Comparison of ENCODE assay signal across 1 cellular context in the genomic region with DNA sequence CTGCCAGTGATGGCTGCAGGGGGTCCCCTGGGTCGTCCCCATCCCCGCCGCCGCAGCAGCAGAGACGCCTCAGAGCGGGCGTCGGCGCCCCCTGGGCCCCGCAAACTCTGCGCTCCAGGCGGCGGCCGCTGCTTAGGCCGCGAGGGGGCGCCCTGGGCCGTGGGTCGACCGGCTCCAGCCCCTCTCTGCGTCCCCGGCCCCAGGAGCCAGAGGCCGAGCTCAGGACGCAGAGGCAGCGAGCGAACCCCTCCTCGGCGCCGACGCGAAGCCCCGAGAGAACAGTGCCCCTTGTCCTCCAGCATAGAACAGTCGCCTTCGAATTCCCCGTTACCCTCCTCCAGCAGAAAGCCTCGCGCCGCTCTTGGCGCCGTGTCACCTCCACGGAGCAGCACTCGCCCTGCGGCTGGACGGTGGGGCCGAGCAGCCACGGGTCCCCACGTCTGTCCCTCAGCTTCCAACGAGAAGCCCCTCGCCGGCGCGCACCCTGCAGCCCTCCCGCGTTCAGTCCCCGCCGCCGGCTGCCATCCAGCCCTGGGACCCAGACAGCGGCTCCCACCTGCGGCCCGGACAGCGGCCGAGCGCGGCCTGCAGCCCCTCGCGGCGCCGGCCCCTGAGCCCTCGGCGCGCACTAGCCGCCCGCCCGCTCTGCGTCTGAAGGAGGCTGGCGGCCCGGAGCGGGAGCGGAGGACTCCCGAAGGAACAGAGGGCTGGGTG.
TF ChIP-seq lines count a peak whose summit lies in the region.

No MANE protein-coding gene starts in this region.

TF ChIP-seq in H1, 55 proteins besides CTCF, POLR2A, EP300 and RAD21:
- TF ChIP-seq TAF1 (IDR thresholded peaks at IDR 0.05; ENCODE audit: low read depth, low read length) (peak; percentile 61), SIN3A (conservative IDR thresholded peaks at IDR 0.05 in 1 of 2, IDR thresholded peaks at IDR 0.05 in 1 of 2; ENCODE audit: low read depth in 1 of 2, low read length in 2 of 2) (0 out of 4 replicates have a peak, but pooled peaks of 1 of the 2 experiments have one; percentile 0), HDAC2 (IDR thresholded peaks at IDR 0.05; ENCODE audit: borderline replicate concordance in 1 of 2, low read depth in 2 of 2, low read length in 2 of 2) (0 out of 4 replicates have a peak, but pooled peaks of 1 of the 2 experiments have one; percentile 13), YY1 (IDR thresholded peaks at IDR 0.05; ENCODE audit: low read depth, low read length) (0 out of 2 replicates have a peak, but pooled peaks have one; percentile 37), POLR2AphosphoS5 (IDR thresholded peaks at IDR 0.05; ENCODE audit: low read depth, low read length) (peak; percentile 48; the same call in 1 of the 2 replicates), KDM5A (IDR thresholded peaks at IDR 0.05; ENCODE audit: low read length) (0 out of 2 replicates have a peak, but pooled peaks have one; percentile 22), TAF7 (optimal IDR thresholded peaks at IDR 0.05; ENCODE audit: borderline replicate concordance, low read depth, low read length) (peak; percentile 66), EZH2 (IDR thresholded peaks at IDR 0.05; ENCODE audit: low read depth, low read length, severe bottlenecking) (peak; percentile 31), RBBP5 (IDR thresholded peaks at IDR 0.05; ENCODE audit: borderline replicate concordance, low read depth, low read length) (no peak; the same call in 1 of the 2 replicates), GABPA (IDR thresholded peaks at IDR 0.05; ENCODE audit: borderline replicate concordance, insufficient read depth, low read length) (peak; percentile 52; the same call in 1 of the 2 replicates), NANOG (IDR thresholded peaks at IDR 0.05; ENCODE audit: insufficient read depth, low read depth, low read length, poor library complexity, severe bottlenecking) (peak; percentile 49), SUZ12 (IDR thresholded peaks at IDR 0.05; ENCODE audit: low read length) (no peak), KDM4A (IDR thresholded peaks at IDR 0.05; ENCODE audit: low read depth, low read length, severe bottlenecking) (peak; percentile 58), TBP (IDR thresholded peaks at IDR 0.05; ENCODE audit: low read depth, low read length) (peak; percentile 43), CBX8 (IDR thresholded peaks at IDR 0.05; ENCODE audit: borderline replicate concordance, low read depth, low read length) (no peak), CREB1 (IDR thresholded peaks at IDR 0.05) (peak; percentile 35; the same call in 1 of the 2 replicates)
- TF ChIP-seq, protein P1, sequence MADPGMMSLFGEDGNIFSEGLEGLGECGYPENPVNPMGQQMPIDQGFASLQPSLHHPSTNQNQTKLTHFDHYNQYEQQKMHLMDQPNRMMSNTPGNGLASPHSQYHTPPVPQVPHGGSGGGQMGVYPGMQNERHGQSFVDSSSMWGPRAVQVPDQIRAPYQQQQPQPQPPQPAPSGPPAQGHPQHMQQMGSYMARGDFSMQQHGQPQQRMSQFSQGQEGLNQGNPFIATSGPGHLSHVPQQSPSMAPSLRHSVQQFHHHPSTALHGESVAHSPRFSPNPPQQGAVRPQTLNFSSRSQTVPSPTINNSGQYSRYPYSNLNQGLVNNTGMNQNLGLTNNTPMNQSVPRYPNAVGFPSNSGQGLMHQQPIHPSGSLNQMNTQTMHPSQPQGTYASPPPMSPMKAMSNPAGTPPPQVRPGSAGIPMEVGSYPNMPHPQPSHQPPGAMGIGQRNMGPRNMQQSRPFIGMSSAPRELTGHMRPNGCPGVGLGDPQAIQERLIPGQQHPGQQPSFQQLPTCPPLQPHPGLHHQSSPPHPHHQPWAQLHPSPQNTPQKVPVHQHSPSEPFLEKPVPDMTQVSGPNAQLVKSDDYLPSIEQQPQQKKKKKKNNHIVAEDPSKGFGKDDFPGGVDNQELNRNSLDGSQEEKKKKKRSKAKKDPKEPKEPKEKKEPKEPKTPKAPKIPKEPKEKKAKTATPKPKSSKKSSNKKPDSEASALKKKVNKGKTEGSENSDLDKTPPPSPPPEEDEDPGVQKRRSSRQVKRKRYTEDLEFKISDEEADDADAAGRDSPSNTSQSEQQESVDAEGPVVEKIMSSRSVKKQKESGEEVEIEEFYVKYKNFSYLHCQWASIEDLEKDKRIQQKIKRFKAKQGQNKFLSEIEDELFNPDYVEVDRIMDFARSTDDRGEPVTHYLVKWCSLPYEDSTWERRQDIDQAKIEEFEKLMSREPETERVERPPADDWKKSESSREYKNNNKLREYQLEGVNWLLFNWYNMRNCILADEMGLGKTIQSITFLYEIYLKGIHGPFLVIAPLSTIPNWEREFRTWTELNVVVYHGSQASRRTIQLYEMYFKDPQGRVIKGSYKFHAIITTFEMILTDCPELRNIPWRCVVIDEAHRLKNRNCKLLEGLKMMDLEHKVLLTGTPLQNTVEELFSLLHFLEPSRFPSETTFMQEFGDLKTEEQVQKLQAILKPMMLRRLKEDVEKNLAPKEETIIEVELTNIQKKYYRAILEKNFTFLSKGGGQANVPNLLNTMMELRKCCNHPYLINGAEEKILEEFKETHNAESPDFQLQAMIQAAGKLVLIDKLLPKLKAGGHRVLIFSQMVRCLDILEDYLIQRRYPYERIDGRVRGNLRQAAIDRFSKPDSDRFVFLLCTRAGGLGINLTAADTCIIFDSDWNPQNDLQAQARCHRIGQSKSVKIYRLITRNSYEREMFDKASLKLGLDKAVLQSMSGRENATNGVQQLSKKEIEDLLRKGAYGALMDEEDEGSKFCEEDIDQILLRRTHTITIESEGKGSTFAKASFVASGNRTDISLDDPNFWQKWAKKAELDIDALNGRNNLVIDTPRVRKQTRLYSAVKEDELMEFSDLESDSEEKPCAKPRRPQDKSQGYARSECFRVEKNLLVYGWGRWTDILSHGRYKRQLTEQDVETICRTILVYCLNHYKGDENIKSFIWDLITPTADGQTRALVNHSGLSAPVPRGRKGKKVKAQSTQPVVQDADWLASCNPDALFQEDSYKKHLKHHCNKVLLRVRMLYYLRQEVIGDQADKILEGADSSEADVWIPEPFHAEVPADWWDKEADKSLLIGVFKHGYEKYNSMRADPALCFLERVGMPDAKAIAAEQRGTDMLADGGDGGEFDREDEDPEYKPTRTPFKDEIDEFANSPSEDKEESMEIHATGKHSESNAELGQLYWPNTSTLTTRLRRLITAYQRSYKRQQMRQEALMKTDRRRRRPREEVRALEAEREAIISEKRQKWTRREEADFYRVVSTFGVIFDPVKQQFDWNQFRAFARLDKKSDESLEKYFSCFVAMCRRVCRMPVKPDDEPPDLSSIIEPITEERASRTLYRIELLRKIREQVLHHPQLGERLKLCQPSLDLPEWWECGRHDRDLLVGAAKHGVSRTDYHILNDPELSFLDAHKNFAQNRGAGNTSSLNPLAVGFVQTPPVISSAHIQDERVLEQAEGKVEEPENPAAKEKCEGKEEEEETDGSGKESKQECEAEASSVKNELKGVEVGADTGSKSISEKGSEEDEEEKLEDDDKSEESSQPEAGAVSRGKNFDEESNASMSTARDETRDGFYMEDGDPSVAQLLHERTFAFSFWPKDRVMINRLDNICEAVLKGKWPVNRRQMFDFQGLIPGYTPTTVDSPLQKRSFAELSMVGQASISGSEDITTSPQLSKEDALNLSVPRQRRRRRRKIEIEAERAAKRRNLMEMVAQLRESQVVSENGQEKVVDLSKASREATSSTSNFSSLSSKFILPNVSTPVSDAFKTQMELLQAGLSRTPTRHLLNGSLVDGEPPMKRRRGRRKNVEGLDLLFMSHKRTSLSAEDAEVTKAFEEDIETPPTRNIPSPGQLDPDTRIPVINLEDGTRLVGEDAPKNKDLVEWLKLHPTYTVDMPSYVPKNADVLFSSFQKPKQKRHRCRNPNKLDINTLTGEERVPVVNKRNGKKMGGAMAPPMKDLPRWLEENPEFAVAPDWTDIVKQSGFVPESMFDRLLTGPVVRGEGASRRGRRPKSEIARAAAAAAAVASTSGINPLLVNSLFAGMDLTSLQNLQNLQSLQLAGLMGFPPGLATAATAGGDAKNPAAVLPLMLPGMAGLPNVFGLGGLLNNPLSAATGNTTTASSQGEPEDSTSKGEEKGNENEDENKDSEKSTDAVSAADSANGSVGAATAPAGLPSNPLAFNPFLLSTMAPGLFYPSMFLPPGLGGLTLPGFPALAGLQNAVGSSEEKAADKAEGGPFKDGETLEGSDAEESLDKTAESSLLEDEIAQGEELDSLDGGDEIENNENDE (IDR thresholded peaks at IDR 0.05; ENCODE audit: insufficient replicate concordance, low read length): no peak
